11 cellular contexts compared by ENCODE assay signal in the genomic region with DNA sequence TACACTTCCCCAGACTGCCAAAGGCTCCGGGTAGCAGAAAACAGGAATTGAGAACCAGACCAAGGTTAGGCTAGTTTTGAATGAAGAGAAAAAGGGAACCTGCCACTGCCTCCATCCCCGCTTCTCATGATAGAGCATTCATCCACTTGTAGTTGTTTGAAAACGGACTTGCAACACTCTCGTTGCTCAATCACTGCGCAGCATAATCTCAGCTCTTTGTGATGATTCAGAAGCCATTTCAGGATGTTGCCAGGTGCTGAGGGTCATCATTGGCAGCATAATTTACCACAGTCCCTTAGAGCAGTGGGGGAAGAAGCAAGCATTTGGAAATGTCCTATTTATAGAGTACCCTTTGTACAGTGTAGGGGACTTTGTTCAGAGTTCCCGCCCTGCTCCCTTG. TPM values are rescaled to one million over a fixed set of nuclear protein-coding genes. Genes with fewer than 3 reads are reported as not detected.
DNase-seq lines count a peak whose midpoint lies in the region; ATAC-seq and TF ChIP-seq lines count a peak whose summit lies in the region.
"Had no signal": no experiment of that assay in that cellular context is flagged by ENCODE, and none has a peak within 500 bp of the region (broad histone marks: within the 10 kb centered on the region; RNA-seq: fewer than 3 reads in every experiment).

No MANE protein-coding gene starts in this region.

- H3K79me2 ChIP-seq in PC-9 (ENCODE audit: low read depth) = no peaks in the 10 kb centered on the region

- no peaks in the 10 kb centered on the region for H3K9me3 Mint-ChIP-seq in activated CD8-positive, alpha-beta T cell treated with anti-CD3 and anti-CD28 coated beads, Interleukin-2, amount 10 ng/mL, durations not matched to agents 7 days and 5 days (ENCODE audit: insufficient read depth)
- no peaks in the 10 kb centered on the region for H3K9me3 Mint-ChIP-seq in activated naive CD8-positive, alpha-beta T cell treated with anti-CD3 and anti-CD28 coated beads, Interleukin-2, amount 50 U/mL, for 24 hours

- peaks cover 26% of the 10 kb centered on the region for H3K27me3 Mint-ChIP-seq in activated CD8-positive, alpha-beta T cell treated with anti-CD3 and anti-CD28 coated beads, Interleukin-2, amount 10 ng/mL, durations not matched to agents 7 days and 5 days (ENCODE audit: low read depth)
- H3K27me3 Mint-ChIP-seq in activated naive CD8-positive, alpha-beta T cell treated with anti-CD3 and anti-CD28 coated beads, Interleukin-2, amount 50 U/mL, for 24 hours = peaks cover 27% of the 10 kb centered on the region

- POLR2A ChIA-PET in PC-9 (lab: Charles Lee; ENCODE audit: unreplicated experiment) = no interaction called here
- POLR2A ChIA-PET in activated CD8-positive, alpha-beta T cell treated with anti-CD3 and anti-CD28 coated beads, Interleukin-2, amount 10 ng/mL, durations not matched to agents 7 days and 5 days (lab: Charles Lee) = no interaction called here

- H3K9me3 ChIP-seq in PC-9 (ENCODE audit: insufficient read depth, low read depth) (no peaks in the 10 kb centered on the region), ovary (no peaks in the 10 kb centered on the region)

- DNase-seq in PC-9 = peak in 1 of 2 experiments; percentile 85
- DNase-seq in fibroblast of the conjunctiva (ENCODE audit: low read depth) = peak; percentile 20
- DNase-seq in sciatic nerve (ENCODE audit: low spot score) = no peak
- DNase-seq in ovary = no peak
- no peak for DNase-seq in activated CD8-positive, alpha-beta T cell treated with anti-CD3 and anti-CD28 coated beads, Interleukin-2, amount 10 ng/mL, durations not matched to agents 7 days and 5 days
- DNase-seq in DMS 273 (lab: John Stamatoyannopoulos, UW; ENCODE audit: unreplicated experiment) = no peak
- no peak for DNase-seq in activated naive CD8-positive, alpha-beta T cell treated with anti-CD3 and anti-CD28 coated beads, Interleukin-2, amount 50 U/mL, for 24 hours
- DNase-seq: activated CD4-positive, CD25-positive, alpha-beta regulatory T cell treated with anti-CD3 and anti-CD28 coated beads, Interleukin-2, amount 50 U/mL, for 72 hours; MM.1S had no signal

- H3K9me2 ChIP-seq in PC-9 (ENCODE audit: insufficient read depth) = no peaks in the 10 kb centered on the region

- intact Hi-C loops in PC-9 (cut with micrococcal nuclease; ENCODE audit: unreplicated experiment) (no loop called here), sciatic nerve (cut with DNase I) (no loop called here), ovary (cut with DNase I) (no loop called here)

- peak overlapping the region; percentile 57 for H3K4me2 ChIP-seq in PC-9

- no peaks in the 10 kb centered on the region for H3K27me3 ChIP-seq in PC-9 (ENCODE audit: insufficient read depth, low read depth)
- no peaks in the 10 kb centered on the region for H3K27me3 ChIP-seq in ovary

- H2AFZ ChIP-seq in PC-9 = no peak overlapping the region

- CTCF ChIA-PET in PC-9 (lab: Charles Lee) = no interaction called here
- CTCF ChIA-PET in activated CD8-positive, alpha-beta T cell treated with anti-CD3 and anti-CD28 coated beads, Interleukin-2, amount 10 ng/mL, durations not matched to agents 7 days and 5 days (lab: Charles Lee) = no interaction called here

- H3F3A ChIP-seq in PC-9 (ENCODE audit: insufficient read depth, low read depth) = no peaks in the 10 kb centered on the region; the same call in 1 of the 2 replicates

- no peak for TF ChIP-seq POLR2A in ovary (IDR thresholded peaks at IDR 0.05)

- WGBS in ovary, 3 donors = 79 to 87% (median 83%) methylated on average over 6 of the region's 6 CpGs

- H3K36me3 ChIP-seq in PC-9 (ENCODE audit: low read depth) (no peaks in the 10 kb centered on the region), ovary (no peaks in the 10 kb centered on the region)

- BruUV-seq in PC-9 (replicated peaks; lab: Mats Ljungman, UMichigan) = no TSS peak

- H3K4me1 ChIP-seq in PC-9 (replicated peaks; ENCODE audit: insufficient read depth) = peaks cover 24% of the 10 kb centered on the region
- H3K4me1 ChIP-seq in ovary (ENCODE audit: insufficient read depth) = no peaks in the 10 kb centered on the region

- no peak overlapping the region for H3K27ac Mint-ChIP-seq in activated CD8-positive, alpha-beta T cell treated with anti-CD3 and anti-CD28 coated beads, Interleukin-2, amount 10 ng/mL, durations not matched to agents 7 days and 5 days
- no peak overlapping the region for H3K27ac Mint-ChIP-seq in activated naive CD8-positive, alpha-beta T cell treated with anti-CD3 and anti-CD28 coated beads, Interleukin-2, amount 50 U/mL, for 24 hours

- no peak overlapping the region for H3K4me3 Mint-ChIP-seq in activated CD8-positive, alpha-beta T cell treated with anti-CD3 and anti-CD28 coated beads, Interleukin-2, amount 10 ng/mL, durations not matched to agents 7 days and 5 days
- no peak overlapping the region for H3K4me3 Mint-ChIP-seq in activated naive CD8-positive, alpha-beta T cell treated with anti-CD3 and anti-CD28 coated beads, Interleukin-2, amount 50 U/mL, for 24 hours

- ATAC-seq in GM21515 (IDR thresholded peaks at IDR 0.05; ENCODE audit: unreplicated experiment) = peak; percentile 59
- ATAC-seq in sciatic nerve = peak; percentile 67
- no peak for ATAC-seq in activated CD8-positive, alpha-beta T cell treated with anti-CD3 and anti-CD28 coated beads, Interleukin-2, amount 10 ng/mL, durations not matched to agents 7 days and 5 days
- ATAC-seq in activated naive CD8-positive, alpha-beta T cell treated with anti-CD3 and anti-CD28 coated beads, Interleukin-2, amount 50 U/mL, for 24 hours = no peak

- peaks cover 3% of the 10 kb centered on the region for H3K36me3 Mint-ChIP-seq in activated CD8-positive, alpha-beta T cell treated with anti-CD3 and anti-CD28 coated beads, Interleukin-2, amount 10 ng/mL, durations not matched to agents 7 days and 5 days (ENCODE audit: low read depth)
- no peaks in the 10 kb centered on the region for H3K36me3 Mint-ChIP-seq in activated naive CD8-positive, alpha-beta T cell treated with anti-CD3 and anti-CD28 coated beads, Interleukin-2, amount 50 U/mL, for 24 hours (ENCODE audit: low read depth)

- H3K27ac ChIP-seq in PC-9 (no peak overlapping the region), ovary (no peak overlapping the region)
- H3K27ac ChIP-seq: coronary artery had no signal

- H4K20me1 ChIP-seq in PC-9 (ENCODE audit: insufficient read depth) = no peaks in the 10 kb centered on the region

- no peaks in the 10 kb centered on the region for H3K4me1 Mint-ChIP-seq in activated CD8-positive, alpha-beta T cell treated with anti-CD3 and anti-CD28 coated beads, Interleukin-2, amount 10 ng/mL, durations not matched to agents 7 days and 5 days (ENCODE audit: low read depth)
- H3K4me1 Mint-ChIP-seq in activated naive CD8-positive, alpha-beta T cell treated with anti-CD3 and anti-CD28 coated beads, Interleukin-2, amount 50 U/mL, for 24 hours = no peaks in the 10 kb centered on the region

- no peak for TF ChIP-seq EP300 in ovary (IDR thresholded peaks at IDR 0.05)

- no peak overlapping the region for H3K4me3 ChIP-seq in PC-9
- H3K4me3 ChIP-seq in ovary = no peak overlapping the region
- H3K4me3 ChIP-seq: coronary artery had no signal

- no peak for TF ChIP-seq CTCF in PC-9 (conservative IDR thresholded peaks at IDR 0.05)
- no peak for TF ChIP-seq CTCF in ovary (IDR thresholded peaks at IDR 0.05)

RNA-seq across cellular contexts. Expression of a gene that starts 25.6 kb away (rescaled TPM):
- total RNA-seq in PC-9 (2021) = not detected in 2 replicates
- total RNA-seq in sciatic nerve = 0.53 TPM
- total RNA-seq in ovary = under 1 TPM in 5 of 7 donors, not detected in 2; 0.18 to 0.80 (median 0.28) TPM
- polyA plus RNA-seq in ovary = under 1 TPM; 0.13 to 0.40 TPM
- total RNA-seq in activated CD8-positive, alpha-beta T cell treated with anti-CD3 and anti-CD28 coated beads, Interleukin-2, amount 10 ng/mL, durations not matched to agents 7 days and 5 days = under 1 TPM; 0.11 to 0.13 TPM

Comparison
In these comparisons a context has a peak if more than half of its experiments do, and no peak if none do; other contexts are left out.
1. ATAC-seq: peak in GM21515 (single experiment) and sciatic nerve (single experiment); none in activated CD8-positive, alpha-beta T cell treated with anti-CD3 and anti-CD28 coated beads, Interleukin-2, amount 10 ng/mL, durations not matched to agents 7 days and 5 days (single experiment) and activated naive CD8-positive, alpha-beta T cell treated with anti-CD3 and anti-CD28 coated beads, Interleukin-2, amount 50 U/mL, for 24 hours (single experiment).